ENCODE assay signal across 1 cellular context in the genomic region with DNA sequence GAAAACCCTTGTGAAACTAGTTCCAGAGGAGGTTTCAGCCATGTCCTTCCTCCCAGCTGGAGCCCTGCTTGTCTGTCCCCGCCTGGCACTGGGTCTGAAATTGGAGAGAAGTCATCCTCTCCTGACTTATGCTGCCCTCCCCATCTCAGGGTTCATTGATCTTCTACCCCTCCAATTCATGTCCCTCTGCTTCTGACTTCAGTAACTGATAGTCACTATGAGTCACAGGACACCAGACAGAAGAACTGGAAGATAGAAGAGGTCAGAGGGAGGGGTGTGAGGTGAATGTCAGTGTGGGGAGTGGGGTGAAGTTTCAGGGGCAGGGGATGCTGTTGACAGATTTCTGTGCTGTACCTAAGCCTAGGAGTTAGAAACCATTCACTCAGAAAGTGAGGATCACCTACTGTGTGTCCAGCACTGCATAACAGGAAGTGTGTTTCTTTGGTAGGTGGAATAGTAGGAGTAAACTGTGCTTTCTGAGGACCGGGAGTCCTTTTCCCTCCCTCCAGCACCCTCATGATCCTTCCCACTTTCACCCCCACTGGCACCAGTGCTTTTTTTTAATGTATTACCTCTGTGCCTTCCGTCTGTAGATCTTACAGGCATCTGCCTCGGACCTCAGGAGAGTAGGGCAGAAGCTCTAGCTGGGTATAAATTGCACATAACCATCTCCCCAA.
TF ChIP-seq lines count a peak whose summit lies in the region.

No MANE protein-coding gene starts in this region.

TF ChIP-seq in K562, 482 proteins besides CTCF, POLR2A, EP300 and RAD21 (continues in another document):
- peak; percentile 42 for TF ChIP-seq ESRRA (IDR thresholded peaks at IDR 0.05; ENCODE audit: borderline replicate concordance, low read depth)
- TF ChIP-seq, protein P1, sequence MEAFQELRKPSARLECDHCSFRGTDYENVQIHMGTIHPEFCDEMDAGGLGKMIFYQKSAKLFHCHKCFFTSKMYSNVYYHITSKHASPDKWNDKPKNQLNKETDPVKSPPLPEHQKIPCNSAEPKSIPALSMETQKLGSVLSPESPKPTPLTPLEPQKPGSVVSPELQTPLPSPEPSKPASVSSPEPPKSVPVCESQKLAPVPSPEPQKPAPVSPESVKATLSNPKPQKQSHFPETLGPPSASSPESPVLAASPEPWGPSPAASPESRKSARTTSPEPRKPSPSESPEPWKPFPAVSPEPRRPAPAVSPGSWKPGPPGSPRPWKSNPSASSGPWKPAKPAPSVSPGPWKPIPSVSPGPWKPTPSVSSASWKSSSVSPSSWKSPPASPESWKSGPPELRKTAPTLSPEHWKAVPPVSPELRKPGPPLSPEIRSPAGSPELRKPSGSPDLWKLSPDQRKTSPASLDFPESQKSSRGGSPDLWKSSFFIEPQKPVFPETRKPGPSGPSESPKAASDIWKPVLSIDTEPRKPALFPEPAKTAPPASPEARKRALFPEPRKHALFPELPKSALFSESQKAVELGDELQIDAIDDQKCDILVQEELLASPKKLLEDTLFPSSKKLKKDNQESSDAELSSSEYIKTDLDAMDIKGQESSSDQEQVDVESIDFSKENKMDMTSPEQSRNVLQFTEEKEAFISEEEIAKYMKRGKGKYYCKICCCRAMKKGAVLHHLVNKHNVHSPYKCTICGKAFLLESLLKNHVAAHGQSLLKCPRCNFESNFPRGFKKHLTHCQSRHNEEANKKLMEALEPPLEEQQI (IDR thresholded peaks at IDR 0.05), result no peak
- TF ChIP-seq CBX8 (IDR thresholded peaks at IDR 0.05; ENCODE audit: borderline replicate concordance, extremely low read depth, low read depth, low read length, poor library complexity, severe bottlenecking), result no peak
- no peak for TF ChIP-seq NONO (IDR thresholded peaks at IDR 0.05; ENCODE audit: low read depth in 2 of 2, low read length in 1 of 2)
- TF ChIP-seq FUS (optimal IDR thresholded peaks at IDR 0.05; ENCODE audit: low read depth, low read length), result no peak
- peak; percentile 69 for TF ChIP-seq CBFA2T2 (conservative IDR thresholded peaks at IDR 0.05)
- TF ChIP-seq CHD1 (IDR thresholded peaks at IDR 0.05; ENCODE audit: low read length), result no peak
- TF ChIP-seq PYGO2 (tag; IDR thresholded peaks at IDR 0.05), result no peak
- TF ChIP-seq CBX2 (IDR thresholded peaks at IDR 0.05; ENCODE audit: insufficient read depth, low read length, poor library complexity, severe bottlenecking), result no peak
- TF ChIP-seq SMARCA4 (IDR thresholded peaks at IDR 0.05), result peak; percentile 89
- TF ChIP-seq ASH1L (IDR thresholded peaks at IDR 0.05; ENCODE audit: borderline replicate concordance, low read depth, partially characterized antibody), result peak; percentile 26
- TF ChIP-seq, protein P2, sequence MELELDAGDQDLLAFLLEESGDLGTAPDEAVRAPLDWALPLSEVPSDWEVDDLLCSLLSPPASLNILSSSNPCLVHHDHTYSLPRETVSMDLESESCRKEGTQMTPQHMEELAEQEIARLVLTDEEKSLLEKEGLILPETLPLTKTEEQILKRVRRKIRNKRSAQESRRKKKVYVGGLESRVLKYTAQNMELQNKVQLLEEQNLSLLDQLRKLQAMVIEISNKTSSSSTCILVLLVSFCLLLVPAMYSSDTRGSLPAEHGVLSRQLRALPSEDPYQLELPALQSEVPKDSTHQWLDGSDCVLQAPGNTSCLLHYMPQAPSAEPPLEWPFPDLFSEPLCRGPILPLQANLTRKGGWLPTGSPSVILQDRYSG (tag; conservative IDR thresholded peaks at IDR 0.05; ENCODE audit: low read depth), result peak; percentile 60; the same call in 1 of the 2 replicates
- TF ChIP-seq, protein P3, sequence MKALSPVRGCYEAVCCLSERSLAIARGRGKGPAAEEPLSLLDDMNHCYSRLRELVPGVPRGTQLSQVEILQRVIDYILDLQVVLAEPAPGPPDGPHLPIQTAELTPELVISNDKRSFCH (CRISPR knock-in tag; IDR thresholded peaks at IDR 0.05), result no peak
- TF ChIP-seq, protein P3 (tag; IDR thresholded peaks at IDR 0.05), result 0 out of 2 replicates have a peak, but pooled peaks have one; percentile 54
- peak in 1 of 2 experiments; percentile 62; a peak in 2 of 4 replicates for TF ChIP-seq HDAC1 (IDR thresholded peaks at IDR 0.05)
- no peak for TF ChIP-seq DACH1 (IDR thresholded peaks at IDR 0.05; ENCODE audit: partially characterized antibody)
- TF ChIP-seq NUFIP1 (IDR thresholded peaks at IDR 0.05; ENCODE audit: partially characterized antibody), result no peak
- peak; percentile 42; the same call in 1 of the 2 replicates for TF ChIP-seq POLR2AphosphoS5 (IDR thresholded peaks at IDR 0.05; ENCODE audit: control insufficient read depth, insufficient read depth, low read depth, low read length)
- no peak for TF ChIP-seq SRSF7 (optimal IDR thresholded peaks at IDR 0.05; ENCODE audit: low read depth, low read length)
- TF ChIP-seq, protein P4, sequence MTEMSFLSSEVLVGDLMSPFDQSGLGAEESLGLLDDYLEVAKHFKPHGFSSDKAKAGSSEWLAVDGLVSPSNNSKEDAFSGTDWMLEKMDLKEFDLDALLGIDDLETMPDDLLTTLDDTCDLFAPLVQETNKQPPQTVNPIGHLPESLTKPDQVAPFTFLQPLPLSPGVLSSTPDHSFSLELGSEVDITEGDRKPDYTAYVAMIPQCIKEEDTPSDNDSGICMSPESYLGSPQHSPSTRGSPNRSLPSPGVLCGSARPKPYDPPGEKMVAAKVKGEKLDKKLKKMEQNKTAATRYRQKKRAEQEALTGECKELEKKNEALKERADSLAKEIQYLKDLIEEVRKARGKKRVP (CRISPR knock-in tag; IDR thresholded peaks at IDR 0.05), result no peak
- no peak for TF ChIP-seq PML (IDR thresholded peaks at IDR 0.05; ENCODE audit: low read length)
- TF ChIP-seq CREM (IDR thresholded peaks at IDR 0.05; ENCODE audit: low read depth), result peak; percentile 56; the same call in 1 of the 2 replicates
- peak in 1 of 2 experiments; percentile 43; a peak in 1 of 4 replicates for TF ChIP-seq TRIM24 (IDR thresholded peaks at IDR 0.05)
- no peak for TF ChIP-seq ILK (tag; IDR thresholded peaks at IDR 0.05; ENCODE audit: borderline replicate concordance, low read depth)
- no peak for TF ChIP-seq PHF21A (IDR thresholded peaks at IDR 0.05; ENCODE audit: borderline replicate concordance, low read depth)
- 0 out of 2 replicates have a peak, but pooled peaks have one; percentile 24 for TF ChIP-seq EGR1 (conservative IDR thresholded peaks at IDR 0.05)
- no peak for TF ChIP-seq HDAC8 (tag; IDR thresholded peaks at IDR 0.05)
- peak; percentile 72 for TF ChIP-seq NEUROD1 (IDR thresholded peaks at IDR 0.05; ENCODE audit: borderline replicate concordance, low read depth, low read length, partially characterized antibody)
- no peak for TF ChIP-seq IFI16 (CRISPR knock-in tag; IDR thresholded peaks at IDR 0.05)
- no peak for TF ChIP-seq ZNF586 (CRISPR knock-in tag; conservative IDR thresholded peaks at IDR 0.05)
- TF ChIP-seq, protein P5, sequence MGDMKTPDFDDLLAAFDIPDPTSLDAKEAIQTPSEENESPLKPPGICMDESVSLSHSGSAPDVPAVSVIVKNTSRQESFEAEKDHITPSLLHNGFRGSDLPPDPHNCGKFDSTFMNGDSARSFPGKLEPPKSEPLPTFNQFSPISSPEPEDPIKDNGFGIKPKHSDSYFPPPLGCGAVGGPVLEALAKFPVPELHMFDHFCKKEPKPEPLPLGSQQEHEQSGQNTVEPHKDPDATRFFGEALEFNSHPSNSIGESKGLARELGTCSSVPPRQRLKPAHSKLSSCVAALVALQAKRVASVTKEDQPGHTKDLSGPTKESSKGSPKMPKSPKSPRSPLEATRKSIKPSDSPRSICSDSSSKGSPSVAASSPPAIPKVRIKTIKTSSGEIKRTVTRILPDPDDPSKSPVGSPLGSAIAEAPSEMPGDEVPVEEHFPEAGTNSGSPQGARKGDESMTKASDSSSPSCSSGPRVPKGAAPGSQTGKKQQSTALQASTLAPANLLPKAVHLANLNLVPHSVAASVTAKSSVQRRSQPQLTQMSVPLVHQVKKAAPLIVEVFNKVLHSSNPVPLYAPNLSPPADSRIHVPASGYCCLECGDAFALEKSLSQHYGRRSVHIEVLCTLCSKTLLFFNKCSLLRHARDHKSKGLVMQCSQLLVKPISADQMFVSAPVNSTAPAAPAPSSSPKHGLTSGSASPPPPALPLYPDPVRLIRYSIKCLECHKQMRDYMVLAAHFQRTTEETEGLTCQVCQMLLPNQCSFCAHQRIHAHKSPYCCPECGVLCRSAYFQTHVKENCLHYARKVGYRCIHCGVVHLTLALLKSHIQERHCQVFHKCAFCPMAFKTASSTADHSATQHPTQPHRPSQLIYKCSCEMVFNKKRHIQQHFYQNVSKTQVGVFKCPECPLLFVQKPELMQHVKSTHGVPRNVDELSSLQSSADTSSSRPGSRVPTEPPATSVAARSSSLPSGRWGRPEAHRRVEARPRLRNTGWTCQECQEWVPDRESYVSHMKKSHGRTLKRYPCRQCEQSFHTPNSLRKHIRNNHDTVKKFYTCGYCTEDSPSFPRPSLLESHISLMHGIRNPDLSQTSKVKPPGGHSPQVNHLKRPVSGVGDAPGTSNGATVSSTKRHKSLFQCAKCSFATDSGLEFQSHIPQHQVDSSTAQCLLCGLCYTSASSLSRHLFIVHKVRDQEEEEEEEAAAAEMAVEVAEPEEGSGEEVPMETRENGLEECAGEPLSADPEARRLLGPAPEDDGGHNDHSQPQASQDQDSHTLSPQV (IDR thresholded peaks at IDR 0.05), result peak; percentile 41; the same call in 1 of the 2 replicates
- TF ChIP-seq BRF1 (IDR thresholded peaks at IDR 0.05; ENCODE audit: borderline replicate concordance, extremely low read depth, insufficient read length), result no peak
- no peak for TF ChIP-seq STAG1 (CRISPR knock-in tag; IDR thresholded peaks at IDR 0.05; ENCODE audit: borderline replicate concordance)
- peak; percentile 92 for TF ChIP-seq SMARCE1 (IDR thresholded peaks at IDR 0.05)
- TF ChIP-seq SMC3 (conservative IDR thresholded peaks at IDR 0.05; ENCODE audit: insufficient read depth, low read depth, low read length), result no peak
- no peak for TF ChIP-seq HDAC6 (IDR thresholded peaks at IDR 0.05; ENCODE audit: low read depth, low read length)
- TF ChIP-seq ZNF124 (CRISPR knock-in tag; IDR thresholded peaks at IDR 0.05), result no peak
- TF ChIP-seq, protein P6, sequence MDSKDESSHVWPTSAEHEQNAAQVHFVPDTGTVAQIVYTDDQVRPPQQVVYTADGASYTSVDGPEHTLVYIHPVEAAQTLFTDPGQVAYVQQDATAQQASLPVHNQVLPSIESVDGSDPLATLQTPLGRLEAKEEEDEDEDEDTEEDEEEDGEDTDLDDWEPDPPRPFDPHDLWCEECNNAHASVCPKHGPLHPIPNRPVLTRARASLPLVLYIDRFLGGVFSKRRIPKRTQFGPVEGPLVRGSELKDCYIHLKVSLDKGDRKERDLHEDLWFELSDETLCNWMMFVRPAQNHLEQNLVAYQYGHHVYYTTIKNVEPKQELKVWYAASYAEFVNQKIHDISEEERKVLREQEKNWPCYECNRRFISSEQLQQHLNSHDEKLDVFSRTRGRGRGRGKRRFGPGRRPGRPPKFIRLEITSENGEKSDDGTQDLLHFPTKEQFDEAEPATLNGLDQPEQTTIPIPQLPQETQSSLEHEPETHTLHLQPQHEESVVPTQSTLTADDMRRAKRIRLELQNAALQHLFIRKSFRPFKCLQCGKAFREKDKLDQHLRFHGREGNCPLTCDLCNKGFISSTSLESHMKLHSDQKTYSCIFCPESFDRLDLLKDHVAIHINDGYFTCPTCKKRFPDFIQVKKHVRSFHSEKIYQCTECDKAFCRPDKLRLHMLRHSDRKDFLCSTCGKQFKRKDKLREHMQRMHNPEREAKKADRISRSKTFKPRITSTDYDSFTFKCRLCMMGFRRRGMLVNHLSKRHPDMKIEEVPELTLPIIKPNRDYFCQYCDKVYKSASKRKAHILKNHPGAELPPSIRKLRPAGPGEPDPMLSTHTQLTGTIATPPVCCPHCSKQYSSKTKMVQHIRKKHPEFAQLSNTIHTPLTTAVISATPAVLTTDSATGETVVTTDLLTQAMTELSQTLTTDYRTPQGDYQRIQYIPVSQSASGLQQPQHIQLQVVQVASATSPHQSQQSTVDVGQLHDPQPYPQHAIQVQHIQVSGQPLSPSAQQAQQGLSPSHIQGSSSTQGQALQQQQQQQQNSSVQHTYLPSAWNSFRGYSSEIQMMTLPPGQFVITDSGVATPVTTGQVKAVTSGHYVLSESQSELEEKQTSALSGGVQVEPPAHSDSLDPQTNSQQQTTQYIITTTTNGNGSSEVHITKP (IDR thresholded peaks at IDR 0.05; ENCODE audit: partially characterized antibody), result peak; percentile 81
- no peak for TF ChIP-seq RAD51 (IDR thresholded peaks at IDR 0.05; ENCODE audit: borderline replicate concordance, low read depth)
- no peak for TF ChIP-seq ZNF444 (CRISPR knock-in tag; IDR thresholded peaks at IDR 0.05)
- no peak for TF ChIP-seq ZNF780A (CRISPR knock-in tag; IDR thresholded peaks at IDR 0.05)
- TF ChIP-seq MTF1 (CRISPR knock-in tag; IDR thresholded peaks at IDR 0.05; ENCODE audit: borderline replicate concordance), result 0 out of 2 replicates have a peak, but pooled peaks have one; percentile 30
- TF ChIP-seq, protein P7, sequence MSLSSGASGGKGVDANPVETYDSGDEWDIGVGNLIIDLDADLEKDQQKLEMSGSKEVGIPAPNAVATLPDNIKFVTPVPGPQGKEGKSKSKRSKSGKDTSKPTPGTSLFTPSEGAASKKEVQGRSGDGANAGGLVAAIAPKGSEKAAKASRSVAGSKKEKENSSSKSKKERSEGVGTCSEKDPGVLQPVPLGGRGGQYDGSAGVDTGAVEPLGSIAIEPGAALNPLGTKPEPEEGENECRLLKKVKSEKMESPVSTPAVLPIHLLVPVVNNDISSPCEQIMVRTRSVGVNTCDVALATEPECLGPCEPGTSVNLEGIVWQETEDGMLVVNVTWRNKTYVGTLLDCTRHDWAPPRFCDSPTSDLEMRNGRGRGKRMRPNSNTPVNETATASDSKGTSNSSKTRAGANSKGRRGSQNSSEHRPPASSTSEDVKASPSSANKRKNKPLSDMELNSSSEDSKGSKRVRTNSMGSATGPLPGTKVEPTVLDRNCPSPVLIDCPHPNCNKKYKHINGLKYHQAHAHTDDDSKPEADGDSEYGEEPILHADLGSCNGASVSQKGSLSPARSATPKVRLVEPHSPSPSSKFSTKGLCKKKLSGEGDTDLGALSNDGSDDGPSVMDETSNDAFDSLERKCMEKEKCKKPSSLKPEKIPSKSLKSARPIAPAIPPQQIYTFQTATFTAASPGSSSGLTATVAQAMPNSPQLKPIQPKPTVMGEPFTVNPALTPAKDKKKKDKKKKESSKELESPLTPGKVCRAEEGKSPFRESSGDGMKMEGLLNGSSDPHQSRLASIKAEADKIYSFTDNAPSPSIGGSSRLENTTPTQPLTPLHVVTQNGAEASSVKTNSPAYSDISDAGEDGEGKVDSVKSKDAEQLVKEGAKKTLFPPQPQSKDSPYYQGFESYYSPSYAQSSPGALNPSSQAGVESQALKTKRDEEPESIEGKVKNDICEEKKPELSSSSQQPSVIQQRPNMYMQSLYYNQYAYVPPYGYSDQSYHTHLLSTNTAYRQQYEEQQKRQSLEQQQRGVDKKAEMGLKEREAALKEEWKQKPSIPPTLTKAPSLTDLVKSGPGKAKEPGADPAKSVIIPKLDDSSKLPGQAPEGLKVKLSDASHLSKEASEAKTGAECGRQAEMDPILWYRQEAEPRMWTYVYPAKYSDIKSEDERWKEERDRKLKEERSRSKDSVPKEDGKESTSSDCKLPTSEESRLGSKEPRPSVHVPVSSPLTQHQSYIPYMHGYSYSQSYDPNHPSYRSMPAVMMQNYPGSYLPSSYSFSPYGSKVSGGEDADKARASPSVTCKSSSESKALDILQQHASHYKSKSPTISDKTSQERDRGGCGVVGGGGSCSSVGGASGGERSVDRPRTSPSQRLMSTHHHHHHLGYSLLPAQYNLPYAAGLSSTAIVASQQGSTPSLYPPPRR (CRISPR knock-in tag; IDR thresholded peaks at IDR 0.05; ENCODE audit: borderline replicate concordance), result 0 out of 2 replicates have a peak, but pooled peaks have one; percentile 45
- peak; percentile 91 for TF ChIP-seq JUND (IDR thresholded peaks at IDR 0.05; ENCODE audit: borderline replicate concordance, low read depth, low read length)
- TF ChIP-seq JUND (tag; IDR thresholded peaks at IDR 0.05; ENCODE audit: borderline replicate concordance, low read depth, low read length), result peak; percentile 87; the same call in 2 of the 3 replicates
